1 cellular context compared by ENCODE assay signal in genomic region chr4:168475745-168476144, GRCh38.
TF ChIP-seq lines count a peak whose summit lies in the region.

No MANE protein-coding gene starts in this region.

TF ChIP-seq in H1, 55 proteins besides CTCF, POLR2A, EP300 and RAD21 (continued from another document):
- no peak for TF ChIP-seq RFX5 (IDR thresholded peaks at IDR 0.05; ENCODE audit: borderline replicate concordance, low read depth, low read length)
- no peak for TF ChIP-seq RNF2 (IDR thresholded peaks at IDR 0.05; ENCODE audit: borderline replicate concordance, low read depth, low read length, missing control alignments, poor library complexity, severe bottlenecking)
- TF ChIP-seq GTF2F1 (IDR thresholded peaks at IDR 0.05; ENCODE audit: borderline replicate concordance, low read depth, low read length) = no peak
- TF ChIP-seq CHD7 (IDR thresholded peaks at IDR 0.05; ENCODE audit: insufficient replicate concordance, low read length) = no peak
- TF ChIP-seq BRCA1 (IDR thresholded peaks at IDR 0.05; ENCODE audit: low read depth, low read length) = no peak
- TF ChIP-seq POU5F1 (IDR thresholded peaks at IDR 0.05; ENCODE audit: low read depth, low read length) = no peak
- TF ChIP-seq SP2 (IDR thresholded peaks at IDR 0.05; ENCODE audit: low read length) = no peak
- no peak for TF ChIP-seq E2F6 (IDR thresholded peaks at IDR 0.05)
- no peak for TF ChIP-seq TAF7 (optimal IDR thresholded peaks at IDR 0.05; ENCODE audit: borderline replicate concordance, low read depth, low read length)
- no peak for TF ChIP-seq GABPA (IDR thresholded peaks at IDR 0.05; ENCODE audit: borderline replicate concordance, insufficient read depth, low read length)
- no peak for TF ChIP-seq PHF8 (conservative IDR thresholded peaks at IDR 0.05; ENCODE audit: low read depth, low read length)
- no peak for TF ChIP-seq NRF1 (IDR thresholded peaks at IDR 0.05; ENCODE audit: low read depth, low read length)
- TF ChIP-seq KDM4A (IDR thresholded peaks at IDR 0.05; ENCODE audit: low read depth, low read length, severe bottlenecking) = no peak
- TF ChIP-seq TCF12 (IDR thresholded peaks at IDR 0.05; ENCODE audit: low read depth, low read length) = no peak
- TF ChIP-seq EGR1 (IDR thresholded peaks at IDR 0.05; ENCODE audit: borderline replicate concordance, low read depth, low read length) = no peak
